In the genomic region with DNA sequence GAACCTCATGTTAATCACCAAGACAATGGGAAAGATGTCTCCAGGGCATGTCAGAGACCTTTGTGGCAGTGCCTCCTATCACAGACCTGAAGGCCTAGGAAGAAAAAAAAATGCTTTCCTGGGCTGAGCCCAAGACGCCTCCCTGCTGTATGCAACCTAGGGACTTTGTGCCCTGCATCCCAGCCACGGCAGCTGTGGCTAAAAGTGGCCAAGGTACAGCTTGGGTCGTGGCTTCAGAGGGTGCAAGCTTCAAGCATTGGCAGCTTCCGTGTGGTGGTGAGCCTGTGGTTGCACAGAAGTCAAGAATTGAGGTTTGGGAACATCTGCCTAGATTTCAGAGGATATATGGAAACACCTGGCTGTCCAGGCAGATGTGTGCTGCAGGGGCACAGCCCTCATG, we compare ENCODE assay signal across 34 cellular contexts. TPM values are rescaled to one million over a fixed set of nuclear protein-coding genes. Genes with fewer than 3 reads are reported as not detected.
"Had no signal": no experiment of that assay in that cellular context is flagged by ENCODE, and none has a peak within 500 bp of the region (broad histone marks: within the 10 kb centered on the region; RNA-seq: fewer than 3 reads in every experiment).

No MANE protein-coding gene starts in this region.

- DNase-seq: activated B cell treated with CpG ODN at 0.5 μM for 24 hours; activated CD4-positive, alpha-beta memory T cell treated with anti-CD3 and anti-CD28 coated beads for 36 hours; activated CD4-positive, alpha-beta T cell treated with anti-CD3 and anti-CD28 coated beads for 4 hours; activated CD4-positive, alpha-beta T cell treated with anti-CD3 and anti-CD28 coated beads, Interleukin-2, amount 10 ng/mL, durations not matched to agents 24 days and 14 days; activated CD4-positive, alpha-beta T cell treated with anti-CD3 and anti-CD28 coated beads, Interleukin-2, amount 50 U/mL, for 1 hour; activated CD4-positive, alpha-beta T cell treated with anti-CD3 and anti-CD28 coated beads, Interleukin-2, amount 50 U/mL, for 4 hours; activated CD4-positive, CD25-positive, alpha-beta regulatory T cell treated with anti-CD3 and anti-CD28 coated beads, Interleukin-2, amount 50 U/mL, for 72 hours; activated CD8-positive, alpha-beta memory T cell treated with anti-CD3 and anti-CD28 coated beads, Interleukin-2, amount 50 U/mL, for 4 hours; activated CD8-positive, alpha-beta T cell treated with anti-CD3 and anti-CD28 coated beads for 36 hours; activated effector memory CD4-positive, alpha-beta T cell treated with anti-CD3 and anti-CD28 coated beads, Interleukin-2, amount 50 U/mL, for 16 hours; activated gamma-delta T cell treated with Interleukin-2 at 50 U/mL for 16 hours; activated naive CD4-positive, alpha-beta T cell; activated naive CD4-positive, alpha-beta T cell treated with anti-CD3 and anti-CD28 coated beads for 36 hours; activated naive CD4-positive, alpha-beta T cell treated with anti-CD3 and anti-CD28 coated beads, Interleukin-2, amount 50 U/mL, for 16 hours; activated naive CD8-positive, alpha-beta T cell treated with anti-CD3 and anti-CD28 coated beads for 36 hours; activated T-cell treated with anti-CD3 and anti-CD28 coated beads for 4 hours; activated T-cell treated with anti-CD3 and anti-CD28 coated beads, Interleukin-2, amount 50 U/mL, for 1 hour; activated T-cell treated with anti-CD3 and anti-CD28 coated beads, Interleukin-2, amount 50 U/mL, for 4 hours; activated T-cell treated with anti-CD3 and anti-CD28 coated beads, Interleukin-2, amount 50 U/mL, for 72 hours; adrenal gland; amniotic stem cell; aorta; body of pancreas; brain microvascular endothelial cell; central memory CD4-positive, alpha-beta T cell; T-helper 1 cell; T-helper 2 cell; T-helper 9 cell had no signal

- FAIRE-seq: astrocyte, TTC549 had no signal

- H3K27ac ChIP-seq: adrenal gland, body of pancreas, brain microvascular endothelial cell, breast epithelium, VCaP had no signal

- H3K4me3 ChIP-seq: adrenal gland, body of pancreas, breast epithelium had no signal

- H3K27me3 ChIP-seq: adrenal gland, body of pancreas, brain microvascular endothelial cell had no signal

- H3K36me3 ChIP-seq: adrenal gland, brain microvascular endothelial cell, breast epithelium had no signal

- H3K9me3 ChIP-seq: adrenal gland, body of pancreas, breast epithelium had no signal

- ATAC-seq: activated CD8-positive, alpha-beta T cell treated with anti-CD3 and anti-CD28 coated beads for 36 hours; activated naive CD4-positive, alpha-beta T cell treated with anti-CD3 and anti-CD28 coated beads, Interleukin-2, amount 50 U/mL, for 72 hours; activated T-cell treated with anti-CD3 and anti-CD28 coated beads, Interleukin-2, amount 50 U/mL, for 4 hours; activated T-cell treated with anti-CD3 and anti-CD28 coated beads, Interleukin-2, amount 50 U/mL, for 72 hours; activated T-helper 17 cell treated with anti-CD3 and anti-CD28 coated beads, Interleukin-2, amount 50 U/mL, for 72 hours; body of pancreas had no signal

- H3K4me1 ChIP-seq: adrenal gland, body of pancreas, breast epithelium had no signal

RNA-seq across cellular contexts. Expression of a gene that starts 40.5 kb away (rescaled TPM):
- polyA plus RNA-seq: adrenal gland, aorta had no signal
